In genomic region chr12:47361389-47362031, GRCh38 we compare ENCODE assay signal across 8 cellular contexts.
DNase-seq lines count a peak whose midpoint lies in the region; ATAC-seq lines count a peak whose summit lies in the region.

No MANE protein-coding gene starts in this region.

- no peak overlapping the region for H3K23ac ChIP-seq in mesendoderm (ENCODE audit: low read length)

- DNase-seq in RPMI7951 (ENCODE audit: low read depth) (peak; percentile 46), mesendoderm (peak; percentile 66), NCI-H2196 (lab: John Stamatoyannopoulos, UW; ENCODE audit: unreplicated experiment) (no peak), NCI-H2227 (lab: John Stamatoyannopoulos, UW; ENCODE audit: unreplicated experiment) (no peak)
- DNase-seq in activated naive CD8-positive, alpha-beta T cell treated with anti-CD3 and anti-CD28 coated beads, Interleukin-2, amount 50 U/mL, for 24 hours, result peak; percentile 67

- no peak overlapping the region for H4K5ac ChIP-seq in mesendoderm (ENCODE audit: low read length)

- H3K4me1 Mint-ChIP-seq in activated naive CD8-positive, alpha-beta T cell treated with anti-CD3 and anti-CD28 coated beads, Interleukin-2, amount 50 U/mL, for 24 hours, result peaks cover 70% of the 10 kb centered on the region

- H3K9me3 Mint-ChIP-seq in activated naive CD8-positive, alpha-beta T cell treated with anti-CD3 and anti-CD28 coated beads, Interleukin-2, amount 50 U/mL, for 24 hours, result peaks cover 9% of the 10 kb centered on the region

- no peak overlapping the region for H4K8ac ChIP-seq in mesendoderm (ENCODE audit: low read depth, low read length)

- no peaks in the 10 kb centered on the region for H3K79me2 ChIP-seq in mesendoderm (ENCODE audit: control insufficient read depth, insufficient read depth, low read length)

- H2BK5ac ChIP-seq in mesendoderm (ENCODE audit: low read length), result peak overlapping the region; percentile 75

- no peaks in the 10 kb centered on the region for H3K27me3 ChIP-seq in mesendoderm (ENCODE audit: insufficient read depth, low read length, poor library complexity)

- ATAC-seq in GM18520 (IDR thresholded peaks at IDR 0.05; ENCODE audit: unreplicated experiment), result peak; percentile 55
- ATAC-seq in HG02798 (IDR thresholded peaks at IDR 0.05; ENCODE audit: poor library complexity, unreplicated experiment), result peak; percentile 83
- ATAC-seq in activated naive CD8-positive, alpha-beta T cell treated with anti-CD3 and anti-CD28 coated beads, Interleukin-2, amount 50 U/mL, for 24 hours, result peak; percentile 91
- ATAC-seq in GM21360 (IDR thresholded peaks at IDR 0.05; ENCODE audit: unreplicated experiment), result no peak

- peak overlapping the region; percentile 71 for H3K4me3 Mint-ChIP-seq in activated naive CD8-positive, alpha-beta T cell treated with anti-CD3 and anti-CD28 coated beads, Interleukin-2, amount 50 U/mL, for 24 hours

- H3K79me1 ChIP-seq in mesendoderm (ENCODE audit: low read length), result no peaks in the 10 kb centered on the region

- peak overlapping the region; percentile 17 for H2BK120ac ChIP-seq in mesendoderm (ENCODE audit: low read depth, low read length)

- H3K4me2 ChIP-seq in mesendoderm (ENCODE audit: low read length), result no peak overlapping the region

- peak overlapping the region; percentile 98 for H3K27ac Mint-ChIP-seq in activated naive CD8-positive, alpha-beta T cell treated with anti-CD3 and anti-CD28 coated beads, Interleukin-2, amount 50 U/mL, for 24 hours

- H3K4me3 ChIP-seq in mesendoderm (ENCODE audit: low read length), result no peak overlapping the region

- peak overlapping the region; percentile 66 for H3K56ac ChIP-seq in mesendoderm (ENCODE audit: low read length)

- H3K4ac ChIP-seq in mesendoderm (ENCODE audit: low read depth, low read length), result no peak overlapping the region

- H2AK5ac ChIP-seq in mesendoderm (ENCODE audit: low read length), result no peak overlapping the region

- peak overlapping the region; percentile 5 for H3K27ac ChIP-seq in mesendoderm (ENCODE audit: low read depth, low read length)

- peak overlapping the region; percentile 89 for H3K18ac ChIP-seq in mesendoderm (ENCODE audit: low read length)

- peaks cover 7% of the 10 kb centered on the region for H3K4me1 ChIP-seq in mesendoderm (ENCODE audit: control insufficient read depth, low read depth, low read length)

- no peak overlapping the region for H2BK15ac ChIP-seq in mesendoderm (replicated peaks; ENCODE audit: low read depth)

- H3K36me3 Mint-ChIP-seq in activated naive CD8-positive, alpha-beta T cell treated with anti-CD3 and anti-CD28 coated beads, Interleukin-2, amount 50 U/mL, for 24 hours (ENCODE audit: low read depth), result peaks cover 40% of the 10 kb centered on the region

- no CpG with 5 or more reads among the region's 7 CpGs for WGBS in mesendoderm (ENCODE audit: extremely low coverage, insufficient coverage, low lambda C conversion rate)

- no peaks in the 10 kb centered on the region for H3K27me3 Mint-ChIP-seq in activated naive CD8-positive, alpha-beta T cell treated with anti-CD3 and anti-CD28 coated beads, Interleukin-2, amount 50 U/mL, for 24 hours

- H3K36me3 ChIP-seq in mesendoderm (ENCODE audit: control insufficient read depth, insufficient read depth, low read length), result no peaks in the 10 kb centered on the region

- H3K9ac ChIP-seq in mesendoderm (ENCODE audit: low read length), result no peak overlapping the region

Comparison
In these comparisons a context has a peak if more than half of its experiments do, and no peak if none do; other contexts are left out.
1. DNase-seq: peak in RPMI7951 (single experiment), activated naive CD8-positive, alpha-beta T cell treated with anti-CD3 and anti-CD28 coated beads, Interleukin-2, amount 50 U/mL, for 24 hours (single experiment) and mesendoderm (single experiment); none in NCI-H2196 (single experiment) and NCI-H2227 (single experiment).